ENCODE assay signal across 1 cellular context in genomic region chr22:31872209-31872608, GRCh38.
TF ChIP-seq lines count a peak whose summit lies in the region.

No MANE protein-coding gene starts in this region.

TF ChIP-seq in K562, 482 proteins besides CTCF, POLR2A, EP300 and RAD21 (continued from another document):
- peak; percentile 52 for TF ChIP-seq ZNF592 (IDR thresholded peaks at IDR 0.05)
- TF ChIP-seq MYC (IDR thresholded peaks at IDR 0.05; ENCODE audit: low read depth, low read length) = 0 out of 2 replicates have a peak, but pooled peaks have one; percentile 39
- TF ChIP-seq MYC (CRISPR knock-in tag; IDR thresholded peaks at IDR 0.05; ENCODE audit: borderline replicate concordance, low read depth) = no peak
- TF ChIP-seq ATF7 (IDR thresholded peaks at IDR 0.05) = peak; percentile 24; the same call in 1 of the 2 replicates
- TF ChIP-seq KAT2B (IDR thresholded peaks at IDR 0.05; ENCODE audit: low read depth, low read length) = no peak
- TF ChIP-seq JUND (IDR thresholded peaks at IDR 0.05; ENCODE audit: borderline replicate concordance, low read depth, low read length) = peak; percentile 20; the same call in 1 of the 2 replicates
- no peak for TF ChIP-seq JUND (tag; IDR thresholded peaks at IDR 0.05; ENCODE audit: borderline replicate concordance, low read depth, low read length)
- peak; percentile 46; the same call in 1 of the 2 replicates for TF ChIP-seq EP400 (IDR thresholded peaks at IDR 0.05)
- TF ChIP-seq MNT (conservative IDR thresholded peaks at IDR 0.05) = peak; percentile 53 to 67; a peak in 3 of 4 replicates
- peak; percentile 52; the same call in 1 of the 2 replicates for TF ChIP-seq L3MBTL2 (IDR thresholded peaks at IDR 0.05)
- TF ChIP-seq DEAF1 (CRISPR knock-in tag; IDR thresholded peaks at IDR 0.05) = peak; percentile 75
- TF ChIP-seq MGA (IDR thresholded peaks at IDR 0.05) = peak; percentile 51; the same call in 1 of the 2 replicates
- TF ChIP-seq NFE2 (IDR thresholded peaks at IDR 0.05; ENCODE audit: low read depth) = no peak
- 0 out of 4 replicates have a peak, but pooled peaks of 1 of the 2 experiments have one; percentile 17 for TF ChIP-seq RCOR1 (IDR thresholded peaks at IDR 0.05; ENCODE audit: borderline replicate concordance in 1 of 2, low read depth in 2 of 2, low read length in 2 of 2)
- TF ChIP-seq CC2D1A (IDR thresholded peaks at IDR 0.05) = 0 out of 2 replicates have a peak, but pooled peaks have one; percentile 49
- TF ChIP-seq ZFP91 (CRISPR knock-in tag; IDR thresholded peaks at IDR 0.05) = no peak
- TF ChIP-seq RB1 (IDR thresholded peaks at IDR 0.05; ENCODE audit: low read depth) = no peak
- 0 out of 2 replicates have a peak, but pooled peaks have one; percentile 25 for TF ChIP-seq ZEB2 (IDR thresholded peaks at IDR 0.05)
TF ChIP-seq in K562: peak in this region for 15.
